10 cellular contexts compared by ENCODE assay signal in the genomic region with DNA sequence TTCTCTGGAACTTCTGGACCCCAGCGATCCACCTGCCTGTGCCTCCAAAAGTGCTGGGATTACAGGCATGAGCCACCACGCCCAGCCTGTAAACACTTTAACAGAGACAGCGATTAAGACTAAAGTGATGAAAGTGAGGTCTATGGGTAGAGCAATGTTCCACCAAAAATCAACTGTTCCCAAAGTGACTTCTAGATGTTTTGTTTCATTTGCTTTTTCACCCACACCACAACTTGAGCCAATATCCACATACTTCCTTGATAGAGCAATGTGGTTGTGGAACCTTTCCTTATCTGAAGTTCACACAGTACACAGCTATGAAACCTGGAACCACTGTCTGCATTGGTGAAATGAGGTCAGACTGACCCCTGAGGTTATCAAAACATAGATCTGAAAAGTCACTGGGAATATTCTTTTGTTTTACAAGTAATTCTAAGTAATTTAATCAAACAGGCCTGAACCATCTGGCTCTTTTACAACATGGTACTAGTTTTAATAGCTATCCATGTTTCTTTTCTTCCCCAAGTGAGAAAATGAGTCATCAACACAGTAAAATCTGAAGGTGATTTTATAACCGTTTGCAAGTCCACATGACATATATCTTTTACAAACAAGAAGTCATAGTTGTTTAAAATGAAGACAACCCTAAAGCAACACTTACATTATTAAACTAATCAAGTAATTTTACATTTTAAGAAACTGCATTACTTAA.
A peak's percentile ranks its signal among the peaks of the same experiment; 100 is the strongest.
DNase-seq lines count a peak whose midpoint lies in the region; ATAC-seq and TF ChIP-seq lines count a peak whose summit lies in the region.
"Had no signal": no experiment of that assay in that cellular context is flagged by ENCODE, and none has a peak within 500 bp of the region (broad histone marks: within the 10 kb centered on the region; RNA-seq: fewer than 3 reads in every experiment).

No MANE protein-coding gene starts in this region.

- H3K27me3 Mint-ChIP-seq in T-helper 2 cell treated with Interferon-gamma antibody and Interleukin-4, amounts not matched to agents 5 μg/mL and 100 μg/mL, for 36 hours (ENCODE audit: low read depth) = no peaks in the 10 kb centered on the region
- H3K27me3 Mint-ChIP-seq: activated CD8-positive, alpha-beta memory T cell treated with anti-CD3 and anti-CD28 coated beads, Interleukin-2, amount 10 ng/mL, durations not matched to agents 7 days and 5 days had no signal

- RAD21 ChIA-PET in HCT116 (lab: Charles Lee; ENCODE audit: low non-redundant PET in 1 of 2, low total read pairs in 2 of 2, uncharacterized antibody in 2 of 2, unreplicated experiment in 2 of 2) = interaction anchor here (0.6 to 1.6 kb wide), 2 partner anchors 69 kb away, joined by 5 to 13 read pairs; no protein-coding TSS in a partner anchor

- ATAC-seq in HCT116 (peak; percentile 75), GM18861 (IDR thresholded peaks at IDR 0.05; ENCODE audit: unreplicated experiment) (no peak)
- ATAC-seq: activated CD8-positive, alpha-beta memory T cell treated with anti-CD3 and anti-CD28 coated beads, Interleukin-2, amount 10 ng/mL, durations not matched to agents 7 days and 5 days had no signal

- TF ChIP-seq CTCF in HCT116 (IDR thresholded peaks at IDR 0.05 in 2 of 3, conservative IDR thresholded peaks at IDR 0.05 in 1 of 3; ENCODE audit: borderline replicate concordance in 1 of 3, insufficient read depth in 1 of 3, low read depth in 2 of 3, low read length in 2 of 3) (no peak), hepatocyte (IDR thresholded peaks at IDR 0.05; ENCODE audit: poor library complexity) (no peak)

- H3K79me2 ChIP-seq in HCT116 (ENCODE audit: insufficient read depth, low read length) (no peaks in the 10 kb centered on the region), hepatocyte (no peaks in the 10 kb centered on the region), Karpas-422 (ENCODE audit: low read length) (no peaks in the 10 kb centered on the region)

- no TSS peak for BruUV-seq in HCT116 (replicated peaks; lab: Mats Ljungman, UMichigan)

- peak overlapping the region; percentile 84 for H2AFZ ChIP-seq in HCT116 (ENCODE audit: low read depth, low read length, poor library complexity, severe bottlenecking)
- H2AFZ ChIP-seq in hepatocyte = no peak overlapping the region
- no peak overlapping the region for H2AFZ ChIP-seq in Karpas-422 (ENCODE audit: low read length)

- 69% methylated on average over 4 of the region's 4 CpGs for WGBS in hepatocyte (ENCODE audit: low lambda C conversion rate, missing lambda C conversion rate)

- peak; percentile 80 for DNase-seq in HCT116 (ENCODE audit: low read depth, low spot score)
- DNase-seq in adipocyte (ENCODE audit: low read depth) = peak; percentile 56
- peak; percentile 30 for DNase-seq in hepatocyte (ENCODE audit: low spot score)
- peak; percentile 64 for DNase-seq in superior temporal gyrus (ENCODE audit: extremely low spot score)
- no peak for DNase-seq in Karpas-422
- DNase-seq in T-helper 2 cell treated with Interferon-gamma antibody and Interleukin-4, amounts not matched to agents 5 μg/mL and 100 μg/mL, for 36 hours (ENCODE audit: low spot score) = no peak
- no peak for DNase-seq in NCI-H1417 treated with DMSO at 0.1 percent for 48 hours (lab: John Stamatoyannopoulos, UW)
- DNase-seq: activated CD8-positive, alpha-beta memory T cell treated with anti-CD3 and anti-CD28 coated beads, Interleukin-2, amount 10 ng/mL, durations not matched to agents 7 days and 5 days; stimulated activated CD4-positive, alpha-beta T cell treated with anti-CD3 and anti-CD28 coated beads, Interleukin-2, amount 100 ng/mL, for 24 hours had no signal

- no peaks in the 10 kb centered on the region for H4K20me1 ChIP-seq in HCT116 (ENCODE audit: insufficient read depth)
- H4K20me1 ChIP-seq in hepatocyte (ENCODE audit: insufficient read depth, poor library complexity, severe bottlenecking) = no peaks in the 10 kb centered on the region
- no peaks in the 10 kb centered on the region for H4K20me1 ChIP-seq in Karpas-422 (ENCODE audit: insufficient read depth, low read depth, low read length)

- H3K9me3 Mint-ChIP-seq in T-helper 2 cell treated with Interferon-gamma antibody and Interleukin-4, amounts not matched to agents 5 μg/mL and 100 μg/mL, for 36 hours = no peaks in the 10 kb centered on the region

- CTCF ChIA-PET in HCT116 (lab: Charles Lee) = interaction anchor here (1.8 kb wide), 1 partner anchor 69 kb away, joined by 10 read pairs; no protein-coding TSS in a partner anchor

- H3K36me3 Mint-ChIP-seq in T-helper 2 cell treated with Interferon-gamma antibody and Interleukin-4, amounts not matched to agents 5 μg/mL and 100 μg/mL, for 36 hours (ENCODE audit: low read depth) = no peaks in the 10 kb centered on the region
- H3K36me3 Mint-ChIP-seq: activated CD8-positive, alpha-beta memory T cell treated with anti-CD3 and anti-CD28 coated beads, Interleukin-2, amount 10 ng/mL, durations not matched to agents 7 days and 5 days had no signal

- H3K4me3 Mint-ChIP-seq in T-helper 2 cell treated with Interferon-gamma antibody and Interleukin-4, amounts not matched to agents 5 μg/mL and 100 μg/mL, for 36 hours = no peak overlapping the region
- H3K4me3 Mint-ChIP-seq: activated CD8-positive, alpha-beta memory T cell treated with anti-CD3 and anti-CD28 coated beads, Interleukin-2, amount 10 ng/mL, durations not matched to agents 7 days and 5 days had no signal

- H3K27ac ChIP-seq in HCT116 (ENCODE audit: low read depth, low read length) (peak overlapping the region; percentile 94), hepatocyte (peak overlapping the region; percentile 77), Karpas-422 (ENCODE audit: low read length) (no peak overlapping the region)

- H3K9me2 ChIP-seq in HCT116 (ENCODE audit: insufficient read depth) (no peaks in the 10 kb centered on the region), hepatocyte (replicated peaks; ENCODE audit: insufficient read depth) (no peaks in the 10 kb centered on the region), Karpas-422 (replicated peaks; ENCODE audit: insufficient read depth, low read length) (no peaks in the 10 kb centered on the region)

- H3K9ac ChIP-seq in HCT116 (ENCODE audit: low read length) (peak overlapping the region; percentile 13), adipocyte (ENCODE audit: low read length) (no peak overlapping the region), Karpas-422 (ENCODE audit: low read length) (no peak overlapping the region)

- H3K27me3 ChIP-seq in HCT116 (ENCODE audit: insufficient read depth, low read length) (no peaks in the 10 kb centered on the region), adipocyte (replicated peaks; ENCODE audit: control insufficient read depth, insufficient read depth, low read length) (no peaks in the 10 kb centered on the region), hepatocyte (no peaks in the 10 kb centered on the region), Karpas-422 (ENCODE audit: low read length) (no peaks in the 10 kb centered on the region)

- intact Hi-C loops in HCT116 (cut with micrococcal nuclease) = no loop called here

- TF ChIP-seq POLR2A in HCT116 (IDR thresholded peaks at IDR 0.05; ENCODE audit: borderline replicate concordance, extremely low read depth, insufficient read depth, insufficient read length) = no peak

- POLR2A ChIA-PET in HCT116 (lab: Charles Lee) = interaction anchor here (1.4 to 2.0 kb wide), 2 partner anchors 17 to 118 kb away, joined by 3 to 7 read pairs; no protein-coding TSS in a partner anchor

- peak; percentile 16; the same call in 1 of the 2 replicates for TF ChIP-seq RAD21 in HCT116 (IDR thresholded peaks at IDR 0.05; ENCODE audit: low read depth)

- peak overlapping the region; percentile 71 for H3K4me2 ChIP-seq in HCT116 (ENCODE audit: low read length)
- H3K4me2 ChIP-seq in hepatocyte = peak overlapping the region; percentile 28
- no peak overlapping the region for H3K4me2 ChIP-seq in Karpas-422 (ENCODE audit: low read depth, low read length, poor library complexity, severe bottlenecking)

- no peaks in the 10 kb centered on the region for H3K4me1 Mint-ChIP-seq in T-helper 2 cell treated with Interferon-gamma antibody and Interleukin-4, amounts not matched to agents 5 μg/mL and 100 μg/mL, for 36 hours (ENCODE audit: low read depth)

- H3K36me3 ChIP-seq in HCT116 (ENCODE audit: control insufficient read depth in 1 of 2, insufficient read depth in 2 of 2, low read length in 2 of 2) = no peaks in the 10 kb centered on the region
- H3K36me3 ChIP-seq in adipocyte (ENCODE audit: control insufficient read depth, insufficient read depth, low read length, severe bottlenecking) = no peaks in the 10 kb centered on the region
- no peaks in the 10 kb centered on the region for H3K36me3 ChIP-seq in hepatocyte (replicated peaks; ENCODE audit: insufficient read depth, low read depth)
- no peaks in the 10 kb centered on the region for H3K36me3 ChIP-seq in Karpas-422 (ENCODE audit: insufficient read depth, low read length)

- H3K4me3 ChIP-seq in HCT116 (replicated peaks in 1 of 2; ENCODE audit: low read depth in 1 of 2, low read length in 2 of 2) (peak overlapping the region in 1 of 2 experiments; percentile 30; a peak in 2 of 4 replicates), adipocyte (ENCODE audit: low read length) (peak overlapping the region; percentile 42), hepatocyte (no peak overlapping the region), Karpas-422 (ENCODE audit: low read length) (no peak overlapping the region)

- no peak overlapping the region for H3K27ac Mint-ChIP-seq in T-helper 2 cell treated with Interferon-gamma antibody and Interleukin-4, amounts not matched to agents 5 μg/mL and 100 μg/mL, for 36 hours
- H3K27ac Mint-ChIP-seq: activated CD8-positive, alpha-beta memory T cell treated with anti-CD3 and anti-CD28 coated beads, Interleukin-2, amount 10 ng/mL, durations not matched to agents 7 days and 5 days had no signal

- H3K4me1 ChIP-seq in HCT116 (ENCODE audit: control insufficient read depth in 1 of 2, insufficient read depth in 2 of 2, low read length in 2 of 2) = peaks cover 40 to 42% of the 10 kb centered on the region in 2 experiments
- H3K4me1 ChIP-seq in adipocyte (ENCODE audit: control insufficient read depth, insufficient read depth, low read length) = peaks cover 38% of the 10 kb centered on the region
- H3K4me1 ChIP-seq in hepatocyte (ENCODE audit: insufficient read depth) = peaks cover 34% of the 10 kb centered on the region
- H3K4me1 ChIP-seq in Karpas-422 (ENCODE audit: low read length) = no peaks in the 10 kb centered on the region

- H3K9me3 ChIP-seq in HCT116 (ENCODE audit: control insufficient read depth in 1 of 2, insufficient read depth in 1 of 2, low read depth in 1 of 2, low read length in 2 of 2) = no peaks in the 10 kb centered on the region
- H3K9me3 ChIP-seq in adipocyte (ENCODE audit: control insufficient read depth, low read length) = no peaks in the 10 kb centered on the region
- H3K9me3 ChIP-seq in hepatocyte (ENCODE audit: low read depth) = no peaks in the 10 kb centered on the region
- no peaks in the 10 kb centered on the region for H3K9me3 ChIP-seq in Karpas-422 (ENCODE audit: low read length)

TF ChIP-seq in HCT116, 20 proteins besides CTCF, POLR2A, EP300 and RAD21 (continues in another document):
- TF ChIP-seq POLR2AphosphoS5 (IDR thresholded peaks at IDR 0.05; ENCODE audit: low read depth, low read length) (peak; percentile 48; the same call in 1 of the 2 replicates), YY1 (IDR thresholded peaks at IDR 0.05; ENCODE audit: extremely low read depth, insufficient replicate concordance, low read depth, low read length) (no peak), CEBPB (IDR thresholded peaks at IDR 0.05; ENCODE audit: low read depth) (peak; percentile 66)

Comparison
In these comparisons a context has a peak if more than half of its experiments do, and no peak if none do; other contexts are left out.
1. DNase-seq: peak in HCT116 (single experiment), adipocyte (single experiment), hepatocyte (single experiment) and superior temporal gyrus (single experiment); none in Karpas-422 (single experiment), T-helper 2 cell treated with Interferon-gamma antibody and Interleukin-4, amounts not matched to agents 5 μg/mL and 100 μg/mL, for 36 hours (single experiment) and NCI-H1417 treated with DMSO at 0.1 percent for 48 hours (single experiment).